1 cellular context compared by ENCODE assay signal in the genomic region with DNA sequence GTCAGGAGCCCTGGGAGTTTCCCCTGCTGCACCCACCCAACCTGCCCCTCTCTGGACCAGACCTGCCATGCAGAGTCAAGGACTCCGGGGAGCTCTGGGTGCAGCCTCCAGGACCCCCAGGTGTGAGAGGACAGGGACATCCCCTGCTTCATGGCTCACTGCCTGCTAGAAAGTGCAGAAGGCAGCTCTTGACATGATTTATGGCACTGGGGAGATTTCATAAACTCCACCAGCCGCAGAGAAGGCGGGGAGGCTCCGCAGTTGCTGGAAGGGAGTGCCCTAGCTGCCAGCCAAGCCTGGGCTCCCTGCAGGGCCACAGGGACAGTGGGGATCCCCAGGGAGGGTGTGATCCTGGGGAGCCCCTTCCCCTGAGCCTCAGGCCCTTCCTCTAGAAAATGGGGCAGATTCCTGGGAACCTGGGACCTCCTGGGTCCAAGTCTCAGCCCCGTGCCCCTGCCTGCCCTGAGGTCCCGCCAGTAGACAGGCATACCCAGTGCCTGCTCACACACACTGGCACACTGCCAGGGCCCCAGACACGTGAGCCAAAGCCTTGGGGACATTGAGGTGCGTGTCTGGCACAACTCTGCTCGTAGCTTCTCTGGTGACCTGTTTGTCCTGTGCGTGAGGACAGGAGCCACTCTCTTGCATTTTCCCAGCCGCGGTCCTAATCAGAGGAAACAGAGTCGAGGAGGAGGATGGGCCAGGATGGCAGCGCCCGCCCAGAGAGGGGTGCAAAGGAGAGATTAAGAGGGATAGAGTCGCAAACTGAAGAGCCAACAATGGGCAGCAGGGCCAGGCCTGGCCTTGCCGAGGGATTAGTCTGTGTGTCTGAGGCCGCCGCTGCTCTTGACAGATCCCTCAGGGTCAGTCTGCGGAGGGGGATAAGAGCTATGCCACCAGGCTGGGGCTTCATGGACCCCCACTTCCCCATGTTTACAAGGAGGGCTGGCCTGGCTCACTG.
TF ChIP-seq lines count a peak whose summit lies in the region.

No MANE protein-coding gene starts in this region.

TF ChIP-seq in H1, 55 proteins besides CTCF, POLR2A, EP300 and RAD21:
- TF ChIP-seq CBX8 (IDR thresholded peaks at IDR 0.05; ENCODE audit: borderline replicate concordance, low read depth, low read length) (no peak), TBP (IDR thresholded peaks at IDR 0.05; ENCODE audit: low read depth, low read length) (no peak), CBX5 (IDR thresholded peaks at IDR 0.05; ENCODE audit: low read depth, low read length) (no peak)
